In the genomic region with DNA sequence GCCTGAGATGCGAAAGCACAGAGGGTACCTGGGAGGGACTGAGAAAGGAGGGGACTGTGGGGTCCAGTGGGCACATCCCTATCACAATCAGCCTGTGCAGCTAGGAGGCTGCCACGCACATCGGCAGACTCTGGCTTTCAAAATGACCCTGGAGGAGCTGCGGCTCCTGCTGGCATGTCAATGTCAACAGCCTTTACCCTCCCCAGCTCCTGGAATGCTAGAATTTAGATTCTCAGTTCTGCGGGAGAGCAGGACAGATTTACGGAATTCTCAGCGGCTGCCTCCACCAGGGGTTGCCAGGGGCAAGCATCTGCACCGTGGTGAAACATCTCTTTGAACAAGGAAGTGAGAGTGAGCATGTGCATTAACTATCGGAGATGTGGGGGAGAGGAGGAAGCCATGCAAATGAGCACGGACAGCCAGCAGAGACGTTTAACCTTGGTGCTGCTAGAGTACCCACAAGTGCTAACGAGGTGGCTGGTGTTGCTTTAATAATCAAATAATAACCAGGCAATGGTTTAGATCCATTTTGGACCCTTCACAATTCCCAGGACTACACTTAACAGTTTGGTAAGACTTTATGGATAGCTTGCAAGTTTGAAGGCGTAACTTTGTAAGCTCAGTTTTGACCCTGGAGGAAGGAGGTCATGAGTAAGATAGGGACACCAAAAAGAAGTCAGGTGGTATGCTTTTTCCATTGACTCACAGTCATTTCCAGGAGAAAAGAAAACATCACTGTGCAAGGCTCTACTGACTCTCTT, we compare ENCODE assay signal across 8 cellular contexts. TPM values are rescaled to one million over a fixed set of nuclear protein-coding genes. Genes with fewer than 3 reads are reported as not detected.
A peak's percentile ranks its signal among the peaks of the same experiment; 100 is the strongest.
DNase-seq lines count a peak whose midpoint lies in the region; ATAC-seq, FAIRE-seq and TF ChIP-seq lines count a peak whose summit lies in the region.

No MANE protein-coding gene starts in this region.

- peak overlapping the region; percentile 52; the same call in 1 of the 2 replicates for H2AFZ ChIP-seq in OCI-LY7 (ENCODE audit: low read length)

- peak; percentile 74 for DNase-seq in GM18507 (ENCODE audit: extremely low spot score, insufficient read length, low read depth)
- peak; percentile 92 for DNase-seq in OCI-LY7 (ENCODE audit: low spot score)
- DNase-seq in activated naive CD4-positive, alpha-beta T cell treated with anti-CD3 and anti-CD28 coated beads, Interleukin-2, amount 10 ng/mL, durations not matched to agents 7 days and 5 days = peak; percentile 60
- DNase-seq in kidney = no peak
- DNase-seq in stimulated activated CD4-positive, alpha-beta T cell treated with anti-CD3 and anti-CD28 coated beads, Interleukin-4, amount 100 ng/mL, for 1 hour = peak; percentile 30
- DNase-seq in amniotic stem cell (lab: John Stamatoyannopoulos, UW) = no peak
- DNase-seq in NCI-H1930 (lab: John Stamatoyannopoulos, UW) = no peak

- H3K9me3 ChIP-seq in OCI-LY7 (ENCODE audit: low read length) (peaks cover 7% of the 10 kb centered on the region; the same call in 1 of the 2 replicates), kidney (ENCODE audit: control insufficient read depth in 1 of 2, low read length in 2 of 2) (no peaks in the 10 kb centered on the region)

- ATAC-seq in HG02763 (IDR thresholded peaks at IDR 0.05; ENCODE audit: unreplicated experiment) = peak; percentile 93

- H3K4me1 ChIP-seq in OCI-LY7 (ENCODE audit: insufficient read depth, low read length, poor library complexity, severe bottlenecking) = peaks cover 50% of the 10 kb centered on the region
- no peaks in the 10 kb centered on the region for H3K4me1 ChIP-seq in kidney (ENCODE audit: control insufficient read depth in 1 of 2, insufficient read depth in 1 of 2, low read depth in 1 of 2, low read length in 2 of 2)

- peaks cover 3% of the 10 kb centered on the region for H3K9me3 Mint-ChIP-seq in activated naive CD4-positive, alpha-beta T cell treated with anti-CD3 and anti-CD28 coated beads, Interleukin-2, amount 10 ng/mL, durations not matched to agents 7 days and 5 days

- POLR2A ChIA-PET in OCI-LY7 (lab: Charles Lee) = interaction anchor here (0.6 to 2.7 kb wide), 14 partner anchors 9 to 115 kb away, joined by 3 to 16 read pairs (median 4); no protein-coding TSS in a partner anchor

- peaks cover 31% of the 10 kb centered on the region for H3K36me3 Mint-ChIP-seq in activated naive CD4-positive, alpha-beta T cell treated with anti-CD3 and anti-CD28 coated beads, Interleukin-2, amount 10 ng/mL, durations not matched to agents 7 days and 5 days

- peak overlapping the region; percentile 88 for H3K27ac Mint-ChIP-seq in activated naive CD4-positive, alpha-beta T cell treated with anti-CD3 and anti-CD28 coated beads, Interleukin-2, amount 10 ng/mL, durations not matched to agents 7 days and 5 days

- H3K27ac ChIP-seq in OCI-LY7 (ENCODE audit: low read depth, low read length, poor library complexity, severe bottlenecking) = peak overlapping the region; percentile 87
- H3K27ac ChIP-seq in kidney (ENCODE audit: low read depth in 2 of 2, low read length in 2 of 2) = no peak overlapping the region

- H3K4me1 Mint-ChIP-seq in activated naive CD4-positive, alpha-beta T cell treated with anti-CD3 and anti-CD28 coated beads, Interleukin-2, amount 10 ng/mL, durations not matched to agents 7 days and 5 days = peaks cover 47% of the 10 kb centered on the region

- CTCF ChIA-PET in OCI-LY7 (lab: Charles Lee; ENCODE audit: unreplicated experiment) = interaction anchor here (0.5 to 1.9 kb wide), 6 partner anchors 32 to 138 kb away, joined by 3 to 13 read pairs (median 3); no protein-coding TSS in a partner anchor
- CTCF ChIA-PET in activated naive CD4-positive, alpha-beta T cell treated with anti-CD3 and anti-CD28 coated beads, Interleukin-2, amount 10 ng/mL, durations not matched to agents 7 days and 5 days (lab: Charles Lee) = interaction anchor here (0.6 to 3.3 kb wide), 15 partner anchors 11 to 155 kb away, joined by 3 to 24 read pairs (median 3); no protein-coding TSS in a partner anchor

- H3K27me3 Mint-ChIP-seq in activated naive CD4-positive, alpha-beta T cell treated with anti-CD3 and anti-CD28 coated beads, Interleukin-2, amount 10 ng/mL, durations not matched to agents 7 days and 5 days = no peaks in the 10 kb centered on the region

- peak; percentile 99 for FAIRE-seq in GM18507 (lab: Jason Lieb, UNC)
- FAIRE-seq in kidney (lab: Jason Lieb, UNC) = no peak

- H3K79me2 ChIP-seq in OCI-LY7 (ENCODE audit: insufficient read depth, low read depth, low read length) = peaks cover 47% of the 10 kb centered on the region

- H3K4me3 Mint-ChIP-seq in activated naive CD4-positive, alpha-beta T cell treated with anti-CD3 and anti-CD28 coated beads, Interleukin-2, amount 10 ng/mL, durations not matched to agents 7 days and 5 days = peak overlapping the region; percentile 51

- no peaks in the 10 kb centered on the region; the same call in 1 of the 2 replicates for H4K20me1 ChIP-seq in OCI-LY7 (ENCODE audit: insufficient read depth, low read length)

- H3K4me2 ChIP-seq in OCI-LY7 (ENCODE audit: low read length) = peak overlapping the region; percentile 97

- intact Hi-C loops in OCI-LY7 (cut with micrococcal nuclease; ENCODE audit: unreplicated experiment) = loop anchor here (1.0 to 2.0 kb wide), 5 partner anchors 32 to 115 kb away; no protein-coding TSS in a partner anchor
- intact Hi-C loops in kidney (cut with DNase I) = no loop called here

- H3K36me3 ChIP-seq in OCI-LY7 (ENCODE audit: insufficient read depth, low read length) (peaks cover 34% of the 10 kb centered on the region), kidney (ENCODE audit: control insufficient read depth in 1 of 2, insufficient read depth in 2 of 2, low read length in 2 of 2) (no peaks in the 10 kb centered on the region)

- H3K9me2 ChIP-seq in OCI-LY7 (ENCODE audit: insufficient read depth, low read length) = no peaks in the 10 kb centered on the region

- H3K9ac ChIP-seq in kidney (ENCODE audit: low read length in 2 of 2) = no peak overlapping the region

- peak; percentile 70 for TF ChIP-seq CTCF in OCI-LY7 (conservative IDR thresholded peaks at IDR 0.05; ENCODE audit: low read length)
- TF ChIP-seq CTCF in kidney (IDR thresholded peaks at IDR 0.05; ENCODE audit: borderline replicate concordance, extremely low read depth, insufficient read depth) = peak; percentile 1

- H3K4me3 ChIP-seq in OCI-LY7 (ENCODE audit: low read depth, low read length, poor library complexity, severe bottlenecking) = peak overlapping the region; percentile 64
- H3K4me3 ChIP-seq in kidney (ENCODE audit: low read length in 2 of 2) = no peak overlapping the region

- BruUV-seq in OCI-LY7 (replicated peaks; lab: Mats Ljungman, UMichigan) = no TSS peak

RNA-seq across cellular contexts. Expression of gene XYLT1, which starts 54.1 kb away (rescaled TPM):
- 22.7 and 36.3 TPM in 2 replicates for total RNA-seq in OCI-LY7 (2014; rRNA removed; shearing (Covaris generic))
- total RNA-seq in OCI-LY7 (2022) (42.1 and 50.0 TPM in 2 replicates), kidney (7.6 TPM)
- 0.52 TPM for polyA plus RNA-seq in kidney (ENCODE audit: insufficient read depth, low read depth, low replicate concordance)

Comparison
In these comparisons a context has a peak if more than half of its experiments do, and no peak if none do; other contexts are left out.
1. DNase-seq: peak in GM18507 (single experiment), OCI-LY7 (single experiment), activated naive CD4-positive, alpha-beta T cell treated with anti-CD3 and anti-CD28 coated beads, Interleukin-2, amount 10 ng/mL, durations not matched to agents 7 days and 5 days (single experiment) and stimulated activated CD4-positive, alpha-beta T cell treated with anti-CD3 and anti-CD28 coated beads, Interleukin-4, amount 100 ng/mL, for 1 hour (single experiment); none in kidney (single experiment), amniotic stem cell (single experiment) and NCI-H1930 (0 of 2).